16 cellular contexts compared by ENCODE assay signal in the genomic region with DNA sequence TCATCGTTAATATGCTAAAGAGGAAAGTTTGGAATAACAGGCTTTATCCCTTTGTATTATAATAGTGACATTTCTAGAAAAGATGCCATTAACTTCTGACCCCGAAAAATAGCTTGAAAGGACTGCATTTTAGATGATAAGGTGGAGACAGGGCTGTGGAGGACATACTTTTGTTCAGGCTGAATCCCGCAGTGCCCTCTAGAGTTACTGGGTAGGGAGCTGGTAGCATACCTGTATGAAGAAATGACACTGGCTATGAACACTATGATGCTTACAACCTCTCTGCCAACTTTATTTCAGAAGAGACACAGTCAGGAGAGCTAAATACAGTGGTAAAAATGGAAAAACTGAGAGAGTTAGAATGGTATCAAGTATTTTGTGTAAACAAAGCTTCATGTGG. TPM values are rescaled to one million over a fixed set of nuclear protein-coding genes. Genes with fewer than 3 reads are reported as not detected.
DNase-seq lines count a peak whose midpoint lies in the region; ATAC-seq and TF ChIP-seq lines count a peak whose summit lies in the region.
"Had no signal": no experiment of that assay in that cellular context is flagged by ENCODE, and none has a peak within 500 bp of the region (broad histone marks: within the 10 kb centered on the region; RNA-seq: fewer than 3 reads in every experiment).

No MANE protein-coding gene starts in this region.

- no peak overlapping the region for H3K18ac ChIP-seq in neuronal stem cell (ENCODE audit: low read length)

- no peaks in the 10 kb centered on the region for H3K27me3 Mint-ChIP-seq in GM23338 (ENCODE audit: insufficient read depth, low read depth, poor library complexity)
- H3K27me3 Mint-ChIP-seq: CD4-positive, alpha-beta memory T cell had no signal

- H3K9me3 Mint-ChIP-seq in GM23338: no peaks in the 10 kb centered on the region

- no peaks in the 10 kb centered on the region for H3K79me1 ChIP-seq in neuronal stem cell (ENCODE audit: low read depth, low read length)

- in situ Hi-C loops in Panc1 (cut with HindIII; ENCODE audit: low pct_unique_long_range_greater_than_20kb, low sequenced_read_pairs): no loop called here

- H3K9me3 ChIP-seq in HCT116 (ENCODE audit: control insufficient read depth in 1 of 2, insufficient read depth in 1 of 2, low read depth in 1 of 2, low read length in 2 of 2): no peaks in the 10 kb centered on the region
- no peaks in the 10 kb centered on the region for H3K9me3 ChIP-seq in Panc1 (ENCODE audit: control insufficient read depth, insufficient read depth, low read depth, low read length)
- H3K9me3 ChIP-seq in neuronal stem cell (replicated peaks in 1 of 2; ENCODE audit: control insufficient read depth in 2 of 2, insufficient read depth in 1 of 2, low read depth in 1 of 2, low read length in 2 of 2): no peaks in the 10 kb centered on the region
- H3K9me3 ChIP-seq: A549, BE2C had no signal

- ATAC-seq in GM23338: peak; percentile 61
- peak; percentile 67 for ATAC-seq in HCT116
- ATAC-seq in Panc1: no peak
- ATAC-seq in GM18873 (IDR thresholded peaks at IDR 0.05; ENCODE audit: low FRiP score, unreplicated experiment): no peak
- ATAC-seq: A549 had no signal

- no peak overlapping the region for H3K23ac ChIP-seq in neuronal stem cell (ENCODE audit: low read depth, low read length, poor library complexity)

- no peak overlapping the region for H3K9ac ChIP-seq in HCT116 (ENCODE audit: low read length)
- H3K9ac ChIP-seq in neuronal stem cell (ENCODE audit: low read depth, low read length, poor library complexity): no peak overlapping the region

- H3K4me1 ChIP-seq in GM23338 (ENCODE audit: insufficient read depth) (no peaks in the 10 kb centered on the region), HCT116 (ENCODE audit: control insufficient read depth in 1 of 2, insufficient read depth in 2 of 2, low read length in 2 of 2) (peaks cover 31 to 51% of the 10 kb centered on the region in 2 experiments), Panc1 (ENCODE audit: control insufficient read depth, insufficient read depth, low read length) (no peaks in the 10 kb centered on the region; the same call in 1 of the 2 replicates), neuronal stem cell (ENCODE audit: control insufficient read depth in 2 of 2, insufficient read depth in 1 of 2, low read depth in 1 of 2, low read length in 2 of 2) (no peaks in the 10 kb centered on the region)
- H3K4me1 ChIP-seq: A549, BE2C had no signal

- RAD21 ChIA-PET in HCT116 (lab: Charles Lee; ENCODE audit: low non-redundant PET in 1 of 2, low total read pairs in 2 of 2, uncharacterized antibody in 2 of 2, unreplicated experiment in 2 of 2): no interaction called here

- H3K4me2 ChIP-seq in GM23338: no peak overlapping the region
- H3K4me2 ChIP-seq in HCT116 (ENCODE audit: low read length): peak overlapping the region; percentile 19; the same call in 1 of the 2 replicates
- no peak overlapping the region for H3K4me2 ChIP-seq in neuronal stem cell (ENCODE audit: insufficient read depth, low read length, poor library complexity, severe bottlenecking)
- H3K4me2 ChIP-seq: A549 had no signal

- H3K27ac ChIP-seq in GM23338 (ENCODE audit: low read depth): no peak overlapping the region
- no peak overlapping the region for H3K27ac ChIP-seq in HCT116 (ENCODE audit: low read depth, low read length)
- no peak overlapping the region for H3K27ac ChIP-seq in Panc1 (ENCODE audit: low read length)
- H3K27ac ChIP-seq in neuronal stem cell (replicated peaks; ENCODE audit: low read length): no peak overlapping the region
- H3K27ac ChIP-seq: A549, C4-2B, HL-60 had no signal

- H3K4me3 Mint-ChIP-seq in GM23338: no peak overlapping the region
- H3K4me3 Mint-ChIP-seq: CD4-positive, alpha-beta memory T cell had no signal

- H3K36me3 ChIP-seq in GM23338 (ENCODE audit: insufficient read depth) (no peaks in the 10 kb centered on the region), HCT116 (ENCODE audit: control insufficient read depth in 1 of 2, insufficient read depth in 2 of 2, low read length in 2 of 2) (no peaks in the 10 kb centered on the region), Panc1 (ENCODE audit: control insufficient read depth, insufficient read depth, low read length) (no peaks in the 10 kb centered on the region), neuronal stem cell (replicated peaks in 1 of 2; ENCODE audit: control insufficient read depth in 2 of 2, insufficient read depth in 2 of 2, low read length in 2 of 2) (no peaks in the 10 kb centered on the region)
- H3K36me3 ChIP-seq: BE2C had no signal

- H3K4ac ChIP-seq in neuronal stem cell (ENCODE audit: low read length): no peak overlapping the region

- H3K79me2 ChIP-seq in GM23338 (replicated peaks; ENCODE audit: insufficient read depth) (no peaks in the 10 kb centered on the region), HCT116 (ENCODE audit: insufficient read depth, low read length) (peaks cover 82% of the 10 kb centered on the region)

- H4K20me1 ChIP-seq in GM23338 (replicated peaks; ENCODE audit: insufficient read depth) (no peaks in the 10 kb centered on the region), HCT116 (ENCODE audit: insufficient read depth) (no peaks in the 10 kb centered on the region)

- no peak overlapping the region for H2BK120ac ChIP-seq in neuronal stem cell (ENCODE audit: low read depth, low read length)

- POLR2A ChIA-PET in HCT116 (lab: Charles Lee) (no interaction called here), Panc1 (lab: Charles Lee) (no interaction called here)

- no peak overlapping the region for H2BK15ac ChIP-seq in neuronal stem cell (ENCODE audit: low read length)

- no peak overlapping the region for H2BK5ac ChIP-seq in neuronal stem cell (ENCODE audit: low read length)

- no peaks in the 10 kb centered on the region for H3K36me3 Mint-ChIP-seq in GM23338 (ENCODE audit: low read depth)
- H3K36me3 Mint-ChIP-seq: CD4-positive, alpha-beta memory T cell had no signal

- H3K4me1 Mint-ChIP-seq in GM23338: peaks cover 2% of the 10 kb centered on the region; the same call in 1 of the 3 replicates
- H3K4me1 Mint-ChIP-seq: CD4-positive, alpha-beta memory T cell had no signal

- no peak overlapping the region for H3K14ac ChIP-seq in neuronal stem cell (ENCODE audit: low read length)

- no peak overlapping the region for H3K27ac Mint-ChIP-seq in GM23338
- H3K27ac Mint-ChIP-seq: CD4-positive, alpha-beta memory T cell had no signal

- intact Hi-C loops in HCT116 (cut with micrococcal nuclease): no loop called here
- intact Hi-C loops in Panc1 (cut with micrococcal nuclease; ENCODE audit: unreplicated experiment): no loop called here

- TF ChIP-seq CTCF in GM23338 (conservative IDR thresholded peaks at IDR 0.05; ENCODE audit: low read depth in 2 of 2) (peak; percentile 36 to 57), HCT116 (IDR thresholded peaks at IDR 0.05 in 2 of 3, conservative IDR thresholded peaks at IDR 0.05 in 1 of 3; ENCODE audit: borderline replicate concordance in 1 of 3, insufficient read depth in 1 of 3, low read depth in 2 of 3, low read length in 2 of 3) (peak in 2 of 3 experiments; percentile 20 to 30; a peak in 2 of 6 replicates), Panc1 (IDR thresholded peaks at IDR 0.05) (peak; percentile 37), epithelial cell of esophagus (IDR thresholded peaks at IDR 0.05; ENCODE audit: insufficient read depth, low read depth, low read length, missing control alignments) (peak; percentile 13)

- no peak overlapping the region for H4K8ac ChIP-seq in neuronal stem cell (ENCODE audit: low read depth, low read length)

- peak; percentile 25; the same call in 1 of the 2 replicates for TF ChIP-seq RAD21 in HCT116 (IDR thresholded peaks at IDR 0.05; ENCODE audit: low read depth)

- no peaks in the 10 kb centered on the region for H3K27me3 ChIP-seq in GM23338 (ENCODE audit: insufficient read depth)
- H3K27me3 ChIP-seq in HCT116 (ENCODE audit: insufficient read depth, low read length): no peaks in the 10 kb centered on the region
- no peaks in the 10 kb centered on the region for H3K27me3 ChIP-seq in Panc1 (ENCODE audit: control insufficient read depth, insufficient read depth, low read length)
- no peaks in the 10 kb centered on the region for H3K27me3 ChIP-seq in neuronal stem cell (ENCODE audit: control insufficient read depth in 3 of 3, insufficient read depth in 3 of 3, low read depth in 1 of 3, low read length in 3 of 3)
- H3K27me3 ChIP-seq: BE2C had no signal

- DNase-seq in GM23338 (ENCODE audit: low spot score) (peak; percentile 15), HCT116 (ENCODE audit: low read depth, low spot score) (no peak), Panc1 (ENCODE audit: low read depth, low spot score) (no peak), epithelial cell of esophagus (ENCODE audit: low read depth) (peak; percentile 6), 8988T (no peak), globus pallidus (ENCODE audit: low spot score) (no peak), neuronal stem cell (ENCODE audit: low spot score) (no peak)
- DNase-seq: BE2C; CD4-positive, alpha-beta memory T cell; COR-L47; DND-41; GDM1 had no signal

- H3K9me2 ChIP-seq in GM23338 (ENCODE audit: insufficient read depth): no peaks in the 10 kb centered on the region
- H3K9me2 ChIP-seq in HCT116 (ENCODE audit: insufficient read depth): no peaks in the 10 kb centered on the region

- no peaks in the 10 kb centered on the region for H3F3A ChIP-seq in GM23338 (replicated peaks; ENCODE audit: low read depth)

- no TSS peak for BruUV-seq in HCT116 (replicated peaks; lab: Mats Ljungman, UMichigan)
- BruUV-seq in Panc1 (replicated peaks; lab: Mats Ljungman, UMichigan): no TSS peak

- H2AFZ ChIP-seq in GM23338: no peak overlapping the region
- no peak overlapping the region for H2AFZ ChIP-seq in HCT116 (ENCODE audit: low read depth, low read length, poor library complexity, severe bottlenecking)
- no peak overlapping the region for H2AFZ ChIP-seq in neuronal stem cell (ENCODE audit: low read length)

- H2BK12ac ChIP-seq in neuronal stem cell (ENCODE audit: low read length): no peak overlapping the region

- H3K4me3 ChIP-seq in GM23338 (no peak overlapping the region), HCT116 (replicated peaks in 1 of 2; ENCODE audit: low read depth in 1 of 2, low read length in 2 of 2) (no peak overlapping the region), Panc1 (ENCODE audit: low read depth in 2 of 2, low read length in 2 of 2) (no peak overlapping the region), epithelial cell of esophagus (ENCODE audit: low read length) (no peak overlapping the region), neuronal stem cell (ENCODE audit: low read length in 2 of 2) (no peak overlapping the region)
- H3K4me3 ChIP-seq: A549 had no signal

- no peak overlapping the region for H4K91ac ChIP-seq in neuronal stem cell (ENCODE audit: low read depth, low read length, poor library complexity)

- TF ChIP-seq POLR2A in HCT116 (IDR thresholded peaks at IDR 0.05; ENCODE audit: borderline replicate concordance, extremely low read depth, insufficient read depth, insufficient read length): no peak

- no CpG with 5 or more reads among the region's 3 CpGs for WGBS in neuronal stem cell (ENCODE audit: extremely low coverage in 2 of 2, insufficient read length in 2 of 2, insufficient replicate concordance in 1 of 2), 2 donors

- CTCF ChIA-PET in HCT116 (lab: Charles Lee): interaction anchor here (0.5 to 1.7 kb wide), 3 partner anchors 11 to 1463 kb away, joined by 3 to 4 read pairs (median 3); no protein-coding TSS in a partner anchor
- CTCF ChIA-PET in Panc1 (lab: Charles Lee): no interaction called here

- no peak overlapping the region for H2AK5ac ChIP-seq in neuronal stem cell (ENCODE audit: low read depth, low read length)

RNA-seq across cellular contexts. Expression of a gene that starts 8.1 kb away (rescaled TPM):
- 0.23 and 0.49 TPM in 2 replicates for total RNA-seq in GM23338 (2014; rRNA removed; shearing (Covaris generic))
- 0.18 TPM in 1 of 2 replicates, not detected in the other for polyA plus RNA-seq in GM23338 (2016; fragmentation: Nextera tagmentation; extraction: Ambion mirVana)
- 2.8 TPM for total RNA-seq in HCT116 (2021; ENCODE audit: unreplicated experiment)
- polyA plus RNA-seq in HCT116 (2012): 0.42 and 0.45 TPM in 2 replicates
- total RNA-seq in Panc1 (2021; ENCODE audit: unreplicated experiment): 0.59 TPM
- polyA plus RNA-seq in Panc1 (2012; ENCODE audit: insufficient read length): 0.30 TPM
- polyA plus RNA-seq in neuronal stem cell (2013, experiment 1 of 2): 1.4 TPM
- polyA plus RNA-seq in neuronal stem cell (2013, experiment 2 of 2): 1.5 TPM
- total RNA-seq: CD4-positive, alpha-beta memory T cell had no signal
- polyA plus RNA-seq: A549; CD4-positive, alpha-beta memory T cell had no signal

Comparison
In these comparisons a context has a peak if more than half of its experiments do, and no peak if none do; other contexts are left out.
1. ATAC-seq: peak in GM23338 (single experiment) and HCT116 (single experiment); none in Panc1 (single experiment) and GM18873 (single experiment).
2. DNase-seq: peak in GM23338 (single experiment) and epithelial cell of esophagus (single experiment); none in HCT116 (single experiment), Panc1 (single experiment), 8988T (single experiment), globus pallidus (single experiment) and neuronal stem cell (single experiment).
3. Peak in every context shown above with its lines, with median percentiles within 50 percentile points of each other: CTCF ChIP-seq.